8 cellular contexts compared by ENCODE assay signal in genomic region chr14:24806061-24806678, GRCh38.
A peak's percentile ranks its signal among the peaks of the same experiment; 100 is the strongest.
DNase-seq lines count a peak whose midpoint lies in the region; ATAC-seq and TF ChIP-seq lines count a peak whose summit lies in the region.

No MANE protein-coding gene starts in this region.

- no peaks in the 10 kb centered on the region for H3K4me1 ChIP-seq in ovary (ENCODE audit: insufficient read depth)

- H3K9me3 ChIP-seq in ovary: no peaks in the 10 kb centered on the region

- intact Hi-C loops in activated CD4-positive, alpha-beta memory T cell treated with anti-CD3 and anti-CD28 coated beads for 36 hours (cut with micrococcal nuclease): loop anchor here (2.0 to 5.0 kb wide), 3 partner anchors 186 to 346 kb away; no protein-coding TSS in a partner anchor
- intact Hi-C loops in ovary (cut with DNase I): loop anchor here in 1 of 4 donors (10.0 kb wide), 1 partner anchor 329 kb away; no protein-coding TSS in a partner anchor

- POLR2A ChIA-PET in activated CD4-positive, alpha-beta memory T cell treated with anti-CD3 and anti-CD28 coated beads for 36 hours (lab: Charles Lee): no interaction called here

- no peak for TF ChIP-seq POLR2A in ovary (IDR thresholded peaks at IDR 0.05)

- H3K4me1 Mint-ChIP-seq in activated CD4-positive, alpha-beta memory T cell treated with anti-CD3 and anti-CD28 coated beads for 36 hours (ENCODE audit: low read depth): no peaks in the 10 kb centered on the region

- H3K27ac ChIP-seq in ovary: no peak overlapping the region

- TF ChIP-seq CTCF in fibroblast of villous mesenchyme (IDR thresholded peaks at IDR 0.05; ENCODE audit: insufficient read depth, low read depth, low read length) (peak; percentile 74), ovary (IDR thresholded peaks at IDR 0.05) (peak in 1 of 3 donors; percentile 45)

- H3K4me3 Mint-ChIP-seq in activated CD4-positive, alpha-beta memory T cell treated with anti-CD3 and anti-CD28 coated beads for 36 hours: no peak overlapping the region

- peak; percentile 36 for DNase-seq in DMS153 (lab: John Stamatoyannopoulos, UW)
- peak; percentile 19 for DNase-seq in NCI-H1694 treated with DMSO at 0.1 percent for 48 hours (lab: John Stamatoyannopoulos, UW)
- peak; percentile 56 for DNase-seq in activated CD4-positive, alpha-beta memory T cell treated with anti-CD3 and anti-CD28 coated beads for 36 hours
- DNase-seq in fibroblast of villous mesenchyme (ENCODE audit: low read depth): peak; percentile 50
- DNase-seq in ovary: peak in 4 of 5 donors; percentile 21 to 60 (median 38)
- no peak for DNase-seq in T1000 (lab: John Stamatoyannopoulos, UW)
- DNase-seq in cerebellar nuclear complex (lab: John Stamatoyannopoulos, UW): no peak

- H3K27me3 ChIP-seq in ovary: no peaks in the 10 kb centered on the region

- H3K27ac Mint-ChIP-seq in activated CD4-positive, alpha-beta memory T cell treated with anti-CD3 and anti-CD28 coated beads for 36 hours: no peak overlapping the region

- no peak for TF ChIP-seq EP300 in ovary (IDR thresholded peaks at IDR 0.05)

- CTCF ChIA-PET in activated CD4-positive, alpha-beta memory T cell treated with anti-CD3 and anti-CD28 coated beads for 36 hours (lab: Charles Lee): interaction anchor here (0.8 to 2.6 kb wide), 10 partner anchors 14 to 329 kb away, joined by 3 to 11 read pairs (median 4); no protein-coding TSS in a partner anchor

- H3K4me3 ChIP-seq in fibroblast of villous mesenchyme (ENCODE audit: low read depth, low read length) (no peak overlapping the region), ovary (no peak overlapping the region)

- no peaks in the 10 kb centered on the region for H3K36me3 Mint-ChIP-seq in activated CD4-positive, alpha-beta memory T cell treated with anti-CD3 and anti-CD28 coated beads for 36 hours

- no peaks in the 10 kb centered on the region for H3K36me3 ChIP-seq in ovary

- ATAC-seq in GM19468 (IDR thresholded peaks at IDR 0.05; ENCODE audit: extremely low read depth, unreplicated experiment): peak; percentile 48

- 30 to 43% (median 31%) methylated on average over 9 of the region's 9 CpGs for WGBS in ovary, 3 donors

- H3K27me3 Mint-ChIP-seq in activated CD4-positive, alpha-beta memory T cell treated with anti-CD3 and anti-CD28 coated beads for 36 hours: peaks cover 2% of the 10 kb centered on the region

- H3K9me3 Mint-ChIP-seq in activated CD4-positive, alpha-beta memory T cell treated with anti-CD3 and anti-CD28 coated beads for 36 hours: no peaks in the 10 kb centered on the region

Comparison
In these comparisons a context has a peak if more than half of its experiments do, and no peak if none do; other contexts are left out.
1. DNase-seq: peak in DMS153 (single experiment), NCI-H1694 treated with DMSO at 0.1 percent for 48 hours (single experiment), activated CD4-positive, alpha-beta memory T cell treated with anti-CD3 and anti-CD28 coated beads for 36 hours (single experiment), fibroblast of villous mesenchyme (single experiment) and ovary (4 of 5); none in T1000 (single experiment) and cerebellar nuclear complex (0 of 2).